16 cellular contexts compared by ENCODE assay signal in genomic region chr4:53695540-53696463, GRCh38.
DNase-seq lines count a peak whose midpoint lies in the region; ATAC-seq and TF ChIP-seq lines count a peak whose summit lies in the region.
"Had no signal": no experiment of that assay in that cellular context is flagged by ENCODE, and none has a peak within 500 bp of the region (broad histone marks: within the 10 kb centered on the region; RNA-seq: fewer than 3 reads in every experiment).

No MANE protein-coding gene starts in this region.

- no peaks in the 10 kb centered on the region for H3K4me1 Mint-ChIP-seq in CD4-positive, alpha-beta memory T cell
- H3K4me1 Mint-ChIP-seq: activated CD4-positive, alpha-beta T cell treated with anti-CD3 and anti-CD28 coated beads for 36 hours had no signal

- ATAC-seq in GM18517 (IDR thresholded peaks at IDR 0.05; ENCODE audit: unreplicated experiment) (peak; percentile 81), GM21390 (IDR thresholded peaks at IDR 0.05; ENCODE audit: unreplicated experiment) (peak; percentile 78), HG03066 (IDR thresholded peaks at IDR 0.05; ENCODE audit: low read depth, unreplicated experiment) (peak; percentile 84), gastroesophageal sphincter (no peak)
- no peak for ATAC-seq in stimulated activated naive CD8-positive, alpha-beta T cell treated with anti-CD3 and anti-CD28 coated beads, Interleukin-15, Interleukin-2, amounts not matched to agents 100 U/mL and 50 U/mL, for 24 hours
- ATAC-seq: activated CD4-positive, alpha-beta T cell treated with anti-CD3 and anti-CD28 coated beads for 36 hours had no signal

- 47 to 50% methylated on average over 3 to 6 of the region's 7 CpGs for WGBS in gastroesophageal sphincter (ENCODE audit: low coverage in 1 of 2), 2 donors

- no peaks in the 10 kb centered on the region for H3K4me1 ChIP-seq in CD4-positive, alpha-beta memory T cell (ENCODE audit: insufficient read depth, low read length)
- no peaks in the 10 kb centered on the region for H3K4me1 ChIP-seq in gastroesophageal sphincter

- TF ChIP-seq POLR2A in gastroesophageal sphincter (IDR thresholded peaks at IDR 0.05): no peak

- no peak for TF ChIP-seq CTCF in gastroesophageal sphincter (IDR thresholded peaks at IDR 0.05)

- H3K4me3 Mint-ChIP-seq in CD4-positive, alpha-beta memory T cell: no peak overlapping the region
- H3K4me3 Mint-ChIP-seq: activated CD4-positive, alpha-beta T cell treated with anti-CD3 and anti-CD28 coated beads for 36 hours had no signal

- no peaks in the 10 kb centered on the region for H3K36me3 ChIP-seq in CD4-positive, alpha-beta memory T cell (ENCODE audit: insufficient read depth, low read length)
- no peaks in the 10 kb centered on the region for H3K36me3 ChIP-seq in gastroesophageal sphincter
- H3K36me3 ChIP-seq: cardiac muscle cell, left ventricle myocardium inferior had no signal

- no peaks in the 10 kb centered on the region for H3K27me3 ChIP-seq in CD4-positive, alpha-beta memory T cell (ENCODE audit: insufficient read depth, low read length)
- H3K27me3 ChIP-seq in gastroesophageal sphincter: no peaks in the 10 kb centered on the region
- H3K27me3 ChIP-seq: cardiac muscle cell had no signal

- POLR2A ChIA-PET in CD4-positive, alpha-beta memory T cell (lab: Charles Lee; ENCODE audit: partially characterized antibody): no interaction called here

- H3K9me3 Mint-ChIP-seq in CD4-positive, alpha-beta memory T cell: peaks cover 0 to 4% (median 0%) of the 10 kb centered on the region in 8 donors

- CTCF ChIA-PET in CD4-positive, alpha-beta memory T cell (lab: Charles Lee; ENCODE audit: partially characterized antibody): no interaction called here

- H3K4me3 ChIP-seq in CD4-positive, alpha-beta memory T cell (ENCODE audit: low read length in 2 of 2): no peak overlapping the region
- H3K4me3 ChIP-seq in gastroesophageal sphincter: no peak overlapping the region
- H3K4me3 ChIP-seq: cardiac muscle cell, left ventricle myocardium inferior had no signal

- TF ChIP-seq EP300 in gastroesophageal sphincter (IDR thresholded peaks at IDR 0.05): no peak

- H3K27me3 Mint-ChIP-seq in CD4-positive, alpha-beta memory T cell: peaks cover 4 to 9% of the 10 kb centered on the region in 2 donors

- intact Hi-C loops in CD4-positive, alpha-beta memory T cell (cut with micrococcal nuclease): no loop called here

- H3K36me3 Mint-ChIP-seq in CD4-positive, alpha-beta memory T cell: no peaks in the 10 kb centered on the region

- no peaks in the 10 kb centered on the region for H3K9me3 ChIP-seq in CD4-positive, alpha-beta memory T cell (ENCODE audit: control insufficient read depth in 1 of 2, low read length in 2 of 2)
- H3K9me3 ChIP-seq in gastroesophageal sphincter: no peaks in the 10 kb centered on the region
- H3K9me3 ChIP-seq: left ventricle myocardium inferior had no signal

- in situ Hi-C loops in SK-MEL-5 (cut with HindIII; ENCODE audit: low pct_unique_long_range_greater_than_20kb, low sequenced_read_pairs): no loop called here

- peak; percentile 92 for DNase-seq in SK-MEL-5 (ENCODE audit: low read depth, low spot score)
- DNase-seq in stimulated activated naive CD8-positive, alpha-beta T cell treated with anti-CD3 and anti-CD28 coated beads, Interleukin-15, Interleukin-2, amounts not matched to agents 100 U/mL and 50 U/mL, for 24 hours: no peak
- no peak for DNase-seq in CD4-positive, alpha-beta memory T cell
- no peak for DNase-seq in NCI-H748 treated with DMSO at 0.1 percent for 48 hours (lab: John Stamatoyannopoulos, UW)
- DNase-seq: activated CD4-positive, alpha-beta T cell treated with anti-CD3 and anti-CD28 coated beads for 36 hours; C1 segment of cervical spinal cord; left ventricle myocardium inferior; NCI-H1105 treated with DMSO at 0.1 percent for 48 hours; posterior cingulate gyrus; stimulated activated CD4-positive, alpha-beta T cell treated with anti-CD3 and anti-CD28 coated beads, Interleukin-4, amount 100 ng/mL, for 24 hours had no signal

- H3K27ac Mint-ChIP-seq in CD4-positive, alpha-beta memory T cell: no peak overlapping the region
- H3K27ac Mint-ChIP-seq: activated CD4-positive, alpha-beta T cell treated with anti-CD3 and anti-CD28 coated beads for 36 hours had no signal

- no peak overlapping the region for H3K27ac ChIP-seq in CD4-positive, alpha-beta memory T cell (ENCODE audit: low read depth, low read length)
- H3K27ac ChIP-seq in gastroesophageal sphincter: no peak overlapping the region
- H3K27ac ChIP-seq: cardiac muscle cell, left ventricle myocardium inferior, RWPE1 had no signal

Comparison
In these comparisons a context has a peak if more than half of its experiments do, and no peak if none do; other contexts are left out.
1. ATAC-seq: peak in GM18517 (single experiment), GM21390 (single experiment) and HG03066 (single experiment); none in stimulated activated naive CD8-positive, alpha-beta T cell treated with anti-CD3 and anti-CD28 coated beads, Interleukin-15, Interleukin-2, amounts not matched to agents 100 U/mL and 50 U/mL, for 24 hours (single experiment) and gastroesophageal sphincter (single experiment).